In genomic region chr12:24404086-24404815, GRCh38 we compare ENCODE assay signal across 31 cellular contexts.
A peak's percentile ranks its signal among the peaks of the same experiment; 100 is the strongest.
DNase-seq lines count a peak whose midpoint lies in the region; ATAC-seq, FAIRE-seq and TF ChIP-seq lines count a peak whose summit lies in the region.
"Had no signal": no experiment of that assay in that cellular context is flagged by ENCODE, and none has a peak within 500 bp of the region (broad histone marks: within the 10 kb centered on the region; RNA-seq: fewer than 3 reads in every experiment).

No MANE protein-coding gene starts in this region.

- no peaks in the 10 kb centered on the region for H3K27me3 Mint-ChIP-seq in astrocyte (ENCODE audit: low read depth, unreplicated experiment)
- peaks cover 8% of the 10 kb centered on the region for H3K27me3 Mint-ChIP-seq in activated CD4-positive, alpha-beta T cell treated with anti-CD3 and anti-CD28 coated beads, Interleukin-2, amount 10 ng/mL, durations not matched to agents 7 days and 5 days
- H3K27me3 Mint-ChIP-seq: activated B cell treated with CpG ODN at 0.5 μM for 24 hours, B cell had no signal

- FAIRE-seq in astrocyte (lab: Jason Lieb, UNC) (no peak), kidney (lab: Jason Lieb, UNC) (no peak)
- FAIRE-seq: frontal cortex had no signal

- H3F3A ChIP-seq in MM.1S (ENCODE audit: insufficient read depth, low read length): 0 out of 2 replicates have a peak, but pooled peaks cover 6% of the 10 kb centered on the region

- H3K4me3 ChIP-seq in astrocyte (ENCODE audit: insufficient read depth, low read depth, low read length) (no peak overlapping the region), kidney (ENCODE audit: low read length in 2 of 2) (no peak overlapping the region), MM.1S (ENCODE audit: low read length) (no peak overlapping the region)
- H3K4me3 ChIP-seq: ascending aorta, hepatocyte, ovary, right atrium auricular region, stomach, tibial artery had no signal

- CTCF ChIA-PET in activated CD4-positive, alpha-beta T cell treated with anti-CD3 and anti-CD28 coated beads, Interleukin-2, amount 10 ng/mL, durations not matched to agents 7 days and 5 days (lab: Charles Lee): no interaction called here

- H3K36me3 ChIP-seq in astrocyte (ENCODE audit: insufficient read depth, low read length): no peaks in the 10 kb centered on the region
- H3K36me3 ChIP-seq in kidney (ENCODE audit: control insufficient read depth in 1 of 2, insufficient read depth in 2 of 2, low read length in 2 of 2): no peaks in the 10 kb centered on the region
- no peaks in the 10 kb centered on the region for H3K36me3 ChIP-seq in MM.1S (replicated peaks; ENCODE audit: insufficient read depth, low read length)
- H3K36me3 ChIP-seq: ovary, right atrium auricular region, stomach had no signal

- no peaks in the 10 kb centered on the region for H3K9me3 ChIP-seq in astrocyte (ENCODE audit: insufficient read depth, low read depth, low read length)
- no peaks in the 10 kb centered on the region for H3K9me3 ChIP-seq in kidney (ENCODE audit: control insufficient read depth in 1 of 2, low read length in 2 of 2)
- H3K9me3 ChIP-seq in MM.1S (replicated peaks; ENCODE audit: insufficient read depth, low read length): no peaks in the 10 kb centered on the region
- H3K9me3 ChIP-seq: ascending aorta, ovary, right atrium auricular region, stomach, tibial artery had no signal

- H3K4me1 Mint-ChIP-seq in astrocyte (ENCODE audit: low read depth, unreplicated experiment): no peaks in the 10 kb centered on the region
- H3K4me1 Mint-ChIP-seq in activated CD4-positive, alpha-beta T cell treated with anti-CD3 and anti-CD28 coated beads, Interleukin-2, amount 10 ng/mL, durations not matched to agents 7 days and 5 days: peaks cover 18% of the 10 kb centered on the region
- H3K4me1 Mint-ChIP-seq: nephron had no signal

- H3K27me3 ChIP-seq in astrocyte (ENCODE audit: insufficient read depth, low read length): no peaks in the 10 kb centered on the region
- no peaks in the 10 kb centered on the region for H3K27me3 ChIP-seq in MM.1S (replicated peaks; ENCODE audit: insufficient read depth, low read length)
- H3K27me3 ChIP-seq: ascending aorta, hepatocyte, ovary, right atrium auricular region, stomach, tibial artery had no signal

- no peaks in the 10 kb centered on the region for H3K4me1 ChIP-seq in astrocyte (ENCODE audit: insufficient read depth, low read length)
- no peaks in the 10 kb centered on the region for H3K4me1 ChIP-seq in kidney (ENCODE audit: control insufficient read depth in 1 of 2, insufficient read depth in 1 of 2, low read depth in 1 of 2, low read length in 2 of 2)
- H3K4me1 ChIP-seq in MM.1S (ENCODE audit: low read length): peaks cover 14% of the 10 kb centered on the region
- H3K4me1 ChIP-seq: ascending aorta, right atrium auricular region had no signal

- intact Hi-C loops in kidney (cut with DNase I): no loop called here

- no peak overlapping the region for H3K4me3 Mint-ChIP-seq in astrocyte (ENCODE audit: unreplicated experiment)
- H3K4me3 Mint-ChIP-seq in activated CD4-positive, alpha-beta T cell treated with anti-CD3 and anti-CD28 coated beads, Interleukin-2, amount 10 ng/mL, durations not matched to agents 7 days and 5 days: no peak overlapping the region
- H3K4me3 Mint-ChIP-seq: activated B cell treated with CpG ODN at 0.5 μM for 24 hours, B cell, nephron had no signal

- no peak overlapping the region for H2AFZ ChIP-seq in astrocyte (ENCODE audit: low read depth, low read length)
- no peak overlapping the region for H2AFZ ChIP-seq in MM.1S (ENCODE audit: low read length)
- H2AFZ ChIP-seq: hepatocyte had no signal

- ATAC-seq in HG02973 (IDR thresholded peaks at IDR 0.05; ENCODE audit: unreplicated experiment): no peak
- ATAC-seq: activated naive CD4-positive, alpha-beta T cell treated with anti-CD3 and anti-CD28 coated beads, Interleukin-2, amount 50 U/mL, for 72 hours had no signal

- DNase-seq in NCI-H526 treated with DMSO at 0.1 percent for 48 hours (lab: John Stamatoyannopoulos, UW) (peak; percentile 24), NCI-H526 (lab: John Stamatoyannopoulos, UW) (no peak), astrocyte (ENCODE audit: low read depth) (peak; percentile 55), hepatic stellate cell (ENCODE audit: low spot score) (peak; percentile 9), kidney (no peak), MM.1S (no peak)
- DNase-seq in activated CD4-positive, alpha-beta T cell treated with anti-CD3 and anti-CD28 coated beads, Interleukin-2, amount 10 ng/mL, durations not matched to agents 7 days and 5 days: no peak
- DNase-seq: activated B cell treated with CpG ODN at 0.5 μM for 24 hours; activated CD4-positive, alpha-beta T cell treated with anti-CD3 and anti-CD28 coated beads, Interleukin-2, amount 50 U/mL, for 48 hours; activated CD8-positive, alpha-beta memory T cell treated with anti-CD3 and anti-CD28 coated beads, Interleukin-2, amount 50 U/mL, for 48 hours; cerebellar nuclear complex; GF-D8; H7; NCI-H1092 treated with DMSO at 0.1 percent for 48 hours; NCI-H1930; NCI-H226; ovary; SHP77; stomach; SW 1271; T1000; tibial artery had no signal

- H3K9ac ChIP-seq in astrocyte (ENCODE audit: low read length): no peak overlapping the region
- no peak overlapping the region for H3K9ac ChIP-seq in kidney (ENCODE audit: low read length in 2 of 2)
- H3K9ac ChIP-seq in MM.1S (ENCODE audit: low read length): no peak overlapping the region

- no peak for TF ChIP-seq CTCF in astrocyte (IDR thresholded peaks at IDR 0.05; ENCODE audit: insufficient read depth, low read depth, low read length)
- TF ChIP-seq CTCF in kidney (IDR thresholded peaks at IDR 0.05; ENCODE audit: borderline replicate concordance, extremely low read depth, insufficient read depth): no peak
- no peak for TF ChIP-seq CTCF in MM.1S (IDR thresholded peaks at IDR 0.05; ENCODE audit: low read length)

- no peaks in the 10 kb centered on the region for H3K79me2 ChIP-seq in astrocyte (ENCODE audit: insufficient read depth, low read length)
- no peaks in the 10 kb centered on the region for H3K79me2 ChIP-seq in MM.1S (ENCODE audit: low read length)
- H3K79me2 ChIP-seq: hepatocyte had no signal

- H3K9me2 ChIP-seq in MM.1S (replicated peaks; ENCODE audit: insufficient read depth, low read length): no peaks in the 10 kb centered on the region

- H4K20me1 ChIP-seq in astrocyte (ENCODE audit: insufficient read depth, low read length): no peaks in the 10 kb centered on the region
- H4K20me1 ChIP-seq in MM.1S (ENCODE audit: insufficient read depth, low read length): no peaks in the 10 kb centered on the region

- no peak overlapping the region for H3K27ac Mint-ChIP-seq in astrocyte (ENCODE audit: unreplicated experiment)
- H3K27ac Mint-ChIP-seq in activated CD4-positive, alpha-beta T cell treated with anti-CD3 and anti-CD28 coated beads, Interleukin-2, amount 10 ng/mL, durations not matched to agents 7 days and 5 days: no peak overlapping the region
- H3K27ac Mint-ChIP-seq: activated B cell treated with CpG ODN at 0.5 μM for 24 hours; activated naive CD4-positive, alpha-beta T cell treated with anti-CD3 and anti-CD28 coated beads, Interleukin-2, amount 50 U/mL, for 72 hours; activated T-helper 2 cell treated with anti-CD3 and anti-CD28 coated beads, Interferon-gamma antibody, Interleukin-2, Interleukin-4, amounts not matched to agents 10 μg/mL and 5 μg/mL and 100 μg/mL, durations not matched to agents 14 hours and 24 hours and 36 hours; B cell; nephron had no signal

- H3K36me3 Mint-ChIP-seq in astrocyte (ENCODE audit: low read depth, unreplicated experiment): no peaks in the 10 kb centered on the region
- H3K36me3 Mint-ChIP-seq in activated CD4-positive, alpha-beta T cell treated with anti-CD3 and anti-CD28 coated beads, Interleukin-2, amount 10 ng/mL, durations not matched to agents 7 days and 5 days (ENCODE audit: low read depth): no peaks in the 10 kb centered on the region
- H3K36me3 Mint-ChIP-seq: activated naive CD4-positive, alpha-beta T cell treated with anti-CD3 and anti-CD28 coated beads, Interleukin-2, amount 50 U/mL, for 72 hours had no signal

- H3K4me2 ChIP-seq in astrocyte (ENCODE audit: low read length) (no peak overlapping the region), MM.1S (ENCODE audit: low read depth, low read length) (no peak overlapping the region)
- H3K4me2 ChIP-seq: hepatocyte had no signal

- H3K9me3 Mint-ChIP-seq in astrocyte (ENCODE audit: unreplicated experiment): peaks cover 4% of the 10 kb centered on the region
- no peaks in the 10 kb centered on the region for H3K9me3 Mint-ChIP-seq in activated CD4-positive, alpha-beta T cell treated with anti-CD3 and anti-CD28 coated beads, Interleukin-2, amount 10 ng/mL, durations not matched to agents 7 days and 5 days
- H3K9me3 Mint-ChIP-seq: activated B cell treated with CpG ODN at 0.5 μM for 24 hours; activated T-helper 2 cell treated with anti-CD3 and anti-CD28 coated beads, Interferon-gamma antibody, Interleukin-2, Interleukin-4, amounts not matched to agents 10 μg/mL and 5 μg/mL and 100 μg/mL, durations not matched to agents 14 hours and 24 hours and 36 hours; nephron had no signal

- POLR2A ChIA-PET in activated CD4-positive, alpha-beta T cell treated with anti-CD3 and anti-CD28 coated beads, Interleukin-2, amount 10 ng/mL, durations not matched to agents 7 days and 5 days (lab: Charles Lee): no interaction called here

- H3K27ac ChIP-seq in astrocyte (ENCODE audit: low read depth, low read length): no peak overlapping the region
- no peak overlapping the region for H3K27ac ChIP-seq in kidney (ENCODE audit: low read depth in 2 of 2, low read length in 2 of 2)
- H3K27ac ChIP-seq in MM.1S (ENCODE audit: low read length): no peak overlapping the region
- H3K27ac ChIP-seq: ascending aorta, hepatocyte, ovary, right atrium auricular region, stomach, tibial artery had no signal

Comparison
In these comparisons a context has a peak if more than half of its experiments do, and no peak if none do; other contexts are left out.
1. DNase-seq: peak in NCI-H526 treated with DMSO at 0.1 percent for 48 hours (single experiment), astrocyte (single experiment) and hepatic stellate cell (single experiment); none in NCI-H526 (0 of 2), kidney (single experiment), activated CD4-positive, alpha-beta T cell treated with anti-CD3 and anti-CD28 coated beads, Interleukin-2, amount 10 ng/mL, durations not matched to agents 7 days and 5 days (single experiment) and MM.1S (single experiment).